12 cellular contexts compared by ENCODE assay signal in genomic region chr15:41933771-41934170, GRCh38. TPM values are rescaled to one million over a fixed set of nuclear protein-coding genes. Genes with fewer than 3 reads are reported as not detected.
DNase-seq lines count a peak whose midpoint lies in the region; ATAC-seq, FAIRE-seq and TF ChIP-seq lines count a peak whose summit lies in the region.
"Had no signal": no experiment of that assay in that cellular context is flagged by ENCODE, and none has a peak within 500 bp of the region (broad histone marks: within the 10 kb centered on the region; RNA-seq: fewer than 3 reads in every experiment).

No MANE protein-coding gene starts in this region.

- H3K9me3 ChIP-seq in left lung (no peaks in the 10 kb centered on the region), upper lobe of right lung (no peaks in the 10 kb centered on the region)

- DNase-seq in activated naive CD4-positive, alpha-beta T cell treated with anti-CD3 and anti-CD28 coated beads, Interleukin-2, amount 10 ng/mL, durations not matched to agents 7 days and 5 days = no peak
- no peak for DNase-seq in activated naive CD4-positive, alpha-beta T cell treated with Interleukin-2 at 50 U/mL for 16 hours
- no peak for DNase-seq in activated naive CD8-positive, alpha-beta T cell treated with anti-CD3 and anti-CD28 coated beads, Interleukin-2, amount 50 U/mL, for 24 hours
- DNase-seq in left lung (no peak), upper lobe of right lung (no peak), NCI-H187 treated with DMSO at 0.1 percent for 48 hours (lab: John Stamatoyannopoulos, UW) (no peak), T1000 (lab: John Stamatoyannopoulos, UW) (no peak), D721Med (ENCODE audit: insufficient read length, low spot score) (no peak)
- DNase-seq: C1 segment of cervical spinal cord, NCI-H1930 had no signal

- no peak for ATAC-seq in activated naive CD8-positive, alpha-beta T cell treated with anti-CD3 and anti-CD28 coated beads, Interleukin-2, amount 50 U/mL, for 24 hours
- peak; percentile 22 for ATAC-seq in left lung
- ATAC-seq in upper lobe of right lung = peak; percentile 15
- ATAC-seq: left lobe of liver had no signal

- CTCF ChIA-PET in activated naive CD4-positive, alpha-beta T cell treated with anti-CD3 and anti-CD28 coated beads, Interleukin-2, amount 10 ng/mL, durations not matched to agents 7 days and 5 days (lab: Charles Lee) = no interaction called here

- H3K27ac ChIP-seq in left lung (peak overlapping the region in 1 of 2 donors; percentile 82), upper lobe of right lung (peak overlapping the region; percentile 70)

- no peaks in the 10 kb centered on the region for H3K9me3 Mint-ChIP-seq in activated naive CD4-positive, alpha-beta T cell treated with anti-CD3 and anti-CD28 coated beads, Interleukin-2, amount 10 ng/mL, durations not matched to agents 7 days and 5 days
- no peaks in the 10 kb centered on the region for H3K9me3 Mint-ChIP-seq in activated naive CD8-positive, alpha-beta T cell treated with anti-CD3 and anti-CD28 coated beads, Interleukin-2, amount 50 U/mL, for 24 hours

- H3K27me3 ChIP-seq in left lung = no peaks in the 10 kb centered on the region
- no peaks in the 10 kb centered on the region for H3K27me3 ChIP-seq in upper lobe of right lung

- no peak overlapping the region for H3K4me3 Mint-ChIP-seq in activated naive CD4-positive, alpha-beta T cell treated with anti-CD3 and anti-CD28 coated beads, Interleukin-2, amount 10 ng/mL, durations not matched to agents 7 days and 5 days
- no peak overlapping the region for H3K4me3 Mint-ChIP-seq in activated naive CD8-positive, alpha-beta T cell treated with anti-CD3 and anti-CD28 coated beads, Interleukin-2, amount 50 U/mL, for 24 hours

- H3K4me1 Mint-ChIP-seq in activated naive CD4-positive, alpha-beta T cell treated with anti-CD3 and anti-CD28 coated beads, Interleukin-2, amount 10 ng/mL, durations not matched to agents 7 days and 5 days = peaks cover 75% of the 10 kb centered on the region
- peaks cover 82% of the 10 kb centered on the region for H3K4me1 Mint-ChIP-seq in activated naive CD8-positive, alpha-beta T cell treated with anti-CD3 and anti-CD28 coated beads, Interleukin-2, amount 50 U/mL, for 24 hours

- TF ChIP-seq CTCF in left lung (IDR thresholded peaks at IDR 0.05) (no peak), upper lobe of right lung (IDR thresholded peaks at IDR 0.05) (no peak), D721Med (IDR thresholded peaks at IDR 0.05; ENCODE audit: insufficient read depth, missing control alignments) (no peak)

- peaks cover 15% of the 10 kb centered on the region for H3K36me3 Mint-ChIP-seq in activated naive CD4-positive, alpha-beta T cell treated with anti-CD3 and anti-CD28 coated beads, Interleukin-2, amount 10 ng/mL, durations not matched to agents 7 days and 5 days
- peaks cover 7% of the 10 kb centered on the region for H3K36me3 Mint-ChIP-seq in activated naive CD8-positive, alpha-beta T cell treated with anti-CD3 and anti-CD28 coated beads, Interleukin-2, amount 50 U/mL, for 24 hours (ENCODE audit: low read depth)

- no peaks in the 10 kb centered on the region for H3K27me3 Mint-ChIP-seq in activated naive CD4-positive, alpha-beta T cell treated with anti-CD3 and anti-CD28 coated beads, Interleukin-2, amount 10 ng/mL, durations not matched to agents 7 days and 5 days
- H3K27me3 Mint-ChIP-seq in activated naive CD8-positive, alpha-beta T cell treated with anti-CD3 and anti-CD28 coated beads, Interleukin-2, amount 50 U/mL, for 24 hours = no peaks in the 10 kb centered on the region

- H3K4me1 ChIP-seq in left lung (peaks cover 42 to 100% of the 10 kb centered on the region in 2 donors), upper lobe of right lung (peaks cover 87% of the 10 kb centered on the region)

- FAIRE-seq in D721Med (lab: Jason Lieb, UNC) = no peak
- FAIRE-seq: TTC549 had no signal

- intact Hi-C loops in left lung (cut with DNase I) = no loop called here
- intact Hi-C loops in upper lobe of right lung (cut with DNase I) = no loop called here

- H3K4me3 ChIP-seq in left lung = no peak overlapping the region
- no peak overlapping the region for H3K4me3 ChIP-seq in upper lobe of right lung

- H3K36me3 ChIP-seq in left lung (peaks cover 0 to 6% of the 10 kb centered on the region in 2 donors), upper lobe of right lung (no peaks in the 10 kb centered on the region)

- H3K27ac Mint-ChIP-seq in activated naive CD4-positive, alpha-beta T cell treated with anti-CD3 and anti-CD28 coated beads, Interleukin-2, amount 10 ng/mL, durations not matched to agents 7 days and 5 days = peak overlapping the region; percentile 97
- H3K27ac Mint-ChIP-seq in activated naive CD8-positive, alpha-beta T cell treated with anti-CD3 and anti-CD28 coated beads, Interleukin-2, amount 50 U/mL, for 24 hours = peak overlapping the region; percentile 93

RNA-seq across cellular contexts. Expression of gene EHD4, which starts 38.6 kb away (rescaled TPM):
- total RNA-seq in left lung (10 to 100 TPM; 23.0 to 32.6 TPM), upper lobe of right lung (39.5 TPM)

RNA-seq across cellular contexts. Expression of gene SPTBN5, which starts 39.9 kb away (rescaled TPM):
- 1 to 10 TPM; 2.2 to 4.8 TPM for total RNA-seq in left lung
- 1.9 TPM for total RNA-seq in upper lobe of right lung
